In the genomic region with DNA sequence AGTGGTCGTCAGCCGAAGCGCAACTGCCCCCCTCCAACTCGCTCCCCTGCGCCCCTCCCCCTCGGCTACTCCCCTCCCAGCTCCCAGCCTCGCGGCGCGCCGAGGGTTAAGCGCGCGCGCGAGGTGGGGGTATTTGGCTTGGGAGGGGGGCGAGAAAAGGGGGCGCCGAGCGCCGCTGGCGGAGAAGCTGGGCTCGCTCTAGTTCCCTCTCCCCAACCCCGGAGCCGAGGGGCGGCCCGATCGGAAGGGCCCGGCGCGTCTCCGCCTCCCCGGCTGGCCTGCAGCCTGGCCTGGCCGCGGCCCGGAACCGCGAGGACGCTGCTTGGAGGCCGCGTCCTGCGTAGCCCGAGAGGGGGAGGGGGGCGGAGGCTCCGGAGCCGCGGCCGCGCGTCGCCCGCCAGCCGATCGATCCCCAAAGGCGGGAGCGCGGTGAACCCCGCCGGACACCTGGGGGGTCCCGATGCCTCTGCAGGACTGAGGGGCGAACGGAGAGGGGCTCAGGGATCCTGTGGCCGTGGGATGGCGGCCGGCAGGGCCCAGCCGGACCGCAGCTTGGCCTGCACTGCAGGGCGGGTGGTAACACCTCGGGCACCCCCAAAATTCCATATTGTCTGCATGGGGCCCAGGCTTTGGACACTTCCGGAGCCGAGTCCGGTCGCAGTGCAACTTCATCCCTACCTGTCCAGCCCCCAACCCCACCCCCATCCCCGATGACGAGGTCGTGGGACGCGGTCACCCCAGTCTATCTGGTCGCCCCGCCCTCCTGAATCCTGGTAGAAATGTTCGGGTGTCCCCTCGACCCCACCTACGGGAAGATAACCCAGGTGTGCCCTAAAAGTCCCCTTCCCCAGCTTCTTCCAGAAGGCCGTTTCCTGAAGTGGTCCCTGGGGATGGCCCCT, we compare ENCODE assay signal across 1 cellular context.
TF ChIP-seq lines count a peak whose summit lies in the region.

No MANE protein-coding gene starts in this region.

TF ChIP-seq in HepG2, 621 proteins besides CTCF, POLR2A, EP300 and RAD21 (continued from another document and continues in another):
- TF ChIP-seq, protein P1, sequence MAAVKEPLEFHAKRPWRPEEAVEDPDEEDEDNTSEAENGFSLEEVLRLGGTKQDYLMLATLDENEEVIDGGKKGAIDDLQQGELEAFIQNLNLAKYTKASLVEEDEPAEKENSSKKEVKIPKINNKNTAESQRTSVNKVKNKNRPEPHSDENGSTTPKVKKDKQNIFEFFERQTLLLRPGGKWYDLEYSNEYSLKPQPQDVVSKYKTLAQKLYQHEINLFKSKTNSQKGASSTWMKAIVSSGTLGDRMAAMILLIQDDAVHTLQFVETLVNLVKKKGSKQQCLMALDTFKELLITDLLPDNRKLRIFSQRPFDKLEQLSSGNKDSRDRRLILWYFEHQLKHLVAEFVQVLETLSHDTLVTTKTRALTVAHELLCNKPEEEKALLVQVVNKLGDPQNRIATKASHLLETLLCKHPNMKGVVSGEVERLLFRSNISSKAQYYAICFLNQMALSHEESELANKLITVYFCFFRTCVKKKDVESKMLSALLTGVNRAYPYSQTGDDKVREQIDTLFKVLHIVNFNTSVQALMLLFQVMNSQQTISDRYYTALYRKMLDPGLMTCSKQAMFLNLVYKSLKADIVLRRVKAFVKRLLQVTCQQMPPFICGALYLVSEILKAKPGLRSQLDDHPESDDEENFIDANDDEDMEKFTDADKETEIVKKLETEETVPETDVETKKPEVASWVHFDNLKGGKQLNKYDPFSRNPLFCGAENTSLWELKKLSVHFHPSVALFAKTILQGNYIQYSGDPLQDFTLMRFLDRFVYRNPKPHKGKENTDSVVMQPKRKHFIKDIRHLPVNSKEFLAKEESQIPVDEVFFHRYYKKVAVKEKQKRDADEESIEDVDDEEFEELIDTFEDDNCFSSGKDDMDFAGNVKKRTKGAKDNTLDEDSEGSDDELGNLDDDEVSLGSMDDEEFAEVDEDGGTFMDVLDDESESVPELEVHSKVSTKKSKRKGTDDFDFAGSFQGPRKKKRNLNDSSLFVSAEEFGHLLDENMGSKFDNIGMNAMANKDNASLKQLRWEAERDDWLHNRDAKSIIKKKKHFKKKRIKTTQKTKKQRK (IDR thresholded peaks at IDR 0.05; ENCODE audit: low read length) = no peak
- TF ChIP-seq ZNF652 (CRISPR knock-in tag; IDR thresholded peaks at IDR 0.05; ENCODE audit: borderline replicate concordance, low read depth) (peak; percentile 91), ZNF672 (CRISPR knock-in tag; IDR thresholded peaks at IDR 0.05) (0 out of 2 replicates have a peak, but pooled peaks have one; percentile 74), RXRA (CRISPR knock-in tag; IDR thresholded peaks at IDR 0.05) (peak; percentile 69), HHEX (CRISPR knock-in tag; IDR thresholded peaks at IDR 0.05) (no peak), ELF4 (CRISPR knock-in tag; IDR thresholded peaks at IDR 0.05; ENCODE audit: borderline replicate concordance) (0 out of 2 replicates have a peak, but pooled peaks have one; percentile 34), SRY (CRISPR knock-in tag; IDR thresholded peaks at IDR 0.05) (peak; percentile 86), ZNF382 (CRISPR knock-in tag; IDR thresholded peaks at IDR 0.05; ENCODE audit: borderline replicate concordance) (no peak), ZNF260 (CRISPR knock-in tag; IDR thresholded peaks at IDR 0.05; ENCODE audit: borderline replicate concordance, low read depth) (no peak), NFYB (CRISPR knock-in tag; IDR thresholded peaks at IDR 0.05) (no peak), GTF3A (CRISPR knock-in tag; conservative IDR thresholded peaks at IDR 0.05) (0 out of 2 replicates have a peak, but pooled peaks have one; percentile 80), ZNF615 (CRISPR knock-in tag; IDR thresholded peaks at IDR 0.05; ENCODE audit: borderline replicate concordance) (no peak), ZNF350 (CRISPR knock-in tag; IDR thresholded peaks at IDR 0.05; ENCODE audit: borderline replicate concordance, low read depth) (no peak), ZNF180 (CRISPR knock-in tag; IDR thresholded peaks at IDR 0.05; ENCODE audit: borderline replicate concordance, low read depth) (no peak), ZNF7 (CRISPR knock-in tag; IDR thresholded peaks at IDR 0.05) (no peak), RORA (CRISPR knock-in tag; IDR thresholded peaks at IDR 0.05) (no peak), ZNF136 (CRISPR knock-in tag; IDR thresholded peaks at IDR 0.05; ENCODE audit: low read depth) (no peak), ZNF709 (CRISPR knock-in tag; IDR thresholded peaks at IDR 0.05) (peak; percentile 92), ZNF616 (CRISPR knock-in tag; IDR thresholded peaks at IDR 0.05; ENCODE audit: low read depth) (peak; percentile 67; the same call in 1 of the 2 replicates), KDM5B (CRISPR knock-in tag; IDR thresholded peaks at IDR 0.05; ENCODE audit: borderline replicate concordance) (peak; percentile 81), TSC22D2 (CRISPR knock-in tag; IDR thresholded peaks at IDR 0.05; ENCODE audit: borderline replicate concordance) (0 out of 2 replicates have a peak, but pooled peaks have one; percentile 56), PCBP1 (IDR thresholded peaks at IDR 0.05; ENCODE audit: borderline replicate concordance, low read depth, low read length) (no peak; the same call in 1 of the 2 replicates), ZNF383 (CRISPR knock-in tag; IDR thresholded peaks at IDR 0.05; ENCODE audit: borderline replicate concordance) (peak; percentile 71; the same call in 1 of the 2 replicates), ZSCAN25 (CRISPR knock-in tag; IDR thresholded peaks at IDR 0.05) (peak; percentile 92; the same call in 1 of the 2 replicates), ZNF607 (CRISPR knock-in tag; IDR thresholded peaks at IDR 0.05; ENCODE audit: borderline replicate concordance) (peak; percentile 95), CBX2 (IDR thresholded peaks at IDR 0.05; ENCODE audit: low read depth, low read length) (no peak), CBX2 (CRISPR knock-in tag; IDR thresholded peaks at IDR 0.05; ENCODE audit: low read depth) (no peak; the same call in 1 of the 2 replicates), SP1 (IDR thresholded peaks at IDR 0.05) (no peak), SP1 (CRISPR knock-in tag; IDR thresholded peaks at IDR 0.05) (peak; percentile 42; the same call in 1 of the 2 replicates), MAFG (CRISPR knock-in tag; IDR thresholded peaks at IDR 0.05) (no peak), TGIF2 (CRISPR knock-in tag; IDR thresholded peaks at IDR 0.05) (peak; percentile 77; the same call in 1 of the 2 replicates), IKZF4 (CRISPR knock-in tag; IDR thresholded peaks at IDR 0.05; ENCODE audit: borderline replicate concordance, low read depth, not compliant biosample characterization) (no peak), SMC3 (IDR thresholded peaks at IDR 0.05; ENCODE audit: low read length) (no peak), ZNF562 (CRISPR knock-in tag; IDR thresholded peaks at IDR 0.05; ENCODE audit: borderline replicate concordance) (no peak)
- TF ChIP-seq, protein P2, sequence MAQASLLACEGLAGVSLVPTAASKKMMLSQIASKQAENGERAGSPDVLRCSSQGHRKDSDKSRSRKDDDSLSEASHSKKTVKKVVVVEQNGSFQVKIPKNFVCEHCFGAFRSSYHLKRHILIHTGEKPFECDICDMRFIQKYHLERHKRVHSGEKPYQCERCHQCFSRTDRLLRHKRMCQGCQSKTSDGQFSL (CRISPR knock-in tag; IDR thresholded peaks at IDR 0.05) = peak; percentile 69; the same call in 1 of the 2 replicates
- TF ChIP-seq, protein P3, sequence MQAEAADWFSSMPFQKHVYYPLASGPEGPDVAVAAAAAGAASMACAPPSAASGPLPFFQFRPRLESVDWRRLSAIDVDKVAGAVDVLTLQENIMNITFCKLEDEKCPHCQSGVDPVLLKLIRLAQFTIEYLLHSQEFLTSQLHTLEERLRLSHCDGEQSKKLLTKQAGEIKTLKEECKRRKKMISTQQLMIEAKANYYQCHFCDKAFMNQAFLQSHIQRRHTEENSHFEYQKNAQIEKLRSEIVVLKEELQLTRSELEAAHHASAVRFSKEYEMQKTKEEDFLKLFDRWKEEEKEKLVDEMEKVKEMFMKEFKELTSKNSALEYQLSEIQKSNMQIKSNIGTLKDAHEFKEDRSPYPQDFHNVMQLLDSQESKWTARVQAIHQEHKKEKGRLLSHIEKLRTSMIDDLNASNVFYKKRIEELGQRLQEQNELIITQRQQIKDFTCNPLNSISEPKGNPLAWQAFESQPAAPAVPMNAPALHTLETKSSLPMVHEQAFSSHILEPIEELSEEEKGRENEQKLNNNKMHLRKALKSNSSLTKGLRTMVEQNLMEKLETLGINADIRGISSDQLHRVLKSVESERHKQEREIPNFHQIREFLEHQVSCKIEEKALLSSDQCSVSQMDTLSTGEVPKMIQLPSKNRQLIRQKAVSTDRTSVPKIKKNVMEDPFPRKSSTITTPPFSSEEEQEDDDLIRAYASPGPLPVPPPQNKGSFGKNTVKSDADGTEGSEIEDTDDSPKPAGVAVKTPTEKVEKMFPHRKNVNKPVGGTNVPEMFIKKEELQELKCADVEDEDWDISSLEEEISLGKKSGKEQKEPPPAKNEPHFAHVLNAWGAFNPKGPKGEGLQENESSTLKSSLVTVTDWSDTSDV (CRISPR knock-in tag; IDR thresholded peaks at IDR 0.05) = peak; percentile 31; the same call in 1 of the 2 replicates
- TF ChIP-seq, protein P4, sequence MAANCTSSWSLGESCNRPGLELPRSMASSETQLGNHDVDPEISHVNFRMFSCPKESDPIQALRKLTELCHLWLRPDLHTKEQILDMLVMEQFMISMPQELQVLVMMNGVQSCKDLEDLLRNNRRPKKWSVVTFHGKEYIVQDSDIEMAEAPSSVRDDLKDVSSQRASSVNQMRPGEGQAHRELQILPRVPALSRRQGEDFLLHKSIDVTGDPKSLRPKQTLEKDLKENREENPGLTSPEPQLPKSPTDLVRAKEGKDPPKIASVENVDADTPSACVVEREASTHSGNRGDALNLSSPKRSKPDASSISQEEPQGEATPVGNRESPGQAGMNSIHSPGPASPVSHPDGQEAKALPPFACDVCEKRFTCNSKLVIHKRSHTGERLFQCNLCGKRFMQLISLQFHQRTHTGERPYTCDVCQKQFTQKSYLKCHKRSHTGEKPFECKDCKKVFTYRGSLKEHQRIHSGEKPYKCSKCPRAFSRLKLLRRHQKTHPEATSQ (CRISPR knock-in tag; IDR thresholded peaks at IDR 0.05; ENCODE audit: borderline replicate concordance) = 0 out of 2 replicates have a peak, but pooled peaks have one; percentile 50
- TF ChIP-seq, protein P5, sequence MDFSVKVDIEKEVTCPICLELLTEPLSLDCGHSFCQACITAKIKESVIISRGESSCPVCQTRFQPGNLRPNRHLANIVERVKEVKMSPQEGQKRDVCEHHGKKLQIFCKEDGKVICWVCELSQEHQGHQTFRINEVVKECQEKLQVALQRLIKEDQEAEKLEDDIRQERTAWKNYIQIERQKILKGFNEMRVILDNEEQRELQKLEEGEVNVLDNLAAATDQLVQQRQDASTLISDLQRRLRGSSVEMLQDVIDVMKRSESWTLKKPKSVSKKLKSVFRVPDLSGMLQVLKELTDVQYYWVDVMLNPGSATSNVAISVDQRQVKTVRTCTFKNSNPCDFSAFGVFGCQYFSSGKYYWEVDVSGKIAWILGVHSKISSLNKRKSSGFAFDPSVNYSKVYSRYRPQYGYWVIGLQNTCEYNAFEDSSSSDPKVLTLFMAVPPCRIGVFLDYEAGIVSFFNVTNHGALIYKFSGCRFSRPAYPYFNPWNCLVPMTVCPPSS (IDR thresholded peaks at IDR 0.05) = no peak
- TF ChIP-seq, protein P6, sequence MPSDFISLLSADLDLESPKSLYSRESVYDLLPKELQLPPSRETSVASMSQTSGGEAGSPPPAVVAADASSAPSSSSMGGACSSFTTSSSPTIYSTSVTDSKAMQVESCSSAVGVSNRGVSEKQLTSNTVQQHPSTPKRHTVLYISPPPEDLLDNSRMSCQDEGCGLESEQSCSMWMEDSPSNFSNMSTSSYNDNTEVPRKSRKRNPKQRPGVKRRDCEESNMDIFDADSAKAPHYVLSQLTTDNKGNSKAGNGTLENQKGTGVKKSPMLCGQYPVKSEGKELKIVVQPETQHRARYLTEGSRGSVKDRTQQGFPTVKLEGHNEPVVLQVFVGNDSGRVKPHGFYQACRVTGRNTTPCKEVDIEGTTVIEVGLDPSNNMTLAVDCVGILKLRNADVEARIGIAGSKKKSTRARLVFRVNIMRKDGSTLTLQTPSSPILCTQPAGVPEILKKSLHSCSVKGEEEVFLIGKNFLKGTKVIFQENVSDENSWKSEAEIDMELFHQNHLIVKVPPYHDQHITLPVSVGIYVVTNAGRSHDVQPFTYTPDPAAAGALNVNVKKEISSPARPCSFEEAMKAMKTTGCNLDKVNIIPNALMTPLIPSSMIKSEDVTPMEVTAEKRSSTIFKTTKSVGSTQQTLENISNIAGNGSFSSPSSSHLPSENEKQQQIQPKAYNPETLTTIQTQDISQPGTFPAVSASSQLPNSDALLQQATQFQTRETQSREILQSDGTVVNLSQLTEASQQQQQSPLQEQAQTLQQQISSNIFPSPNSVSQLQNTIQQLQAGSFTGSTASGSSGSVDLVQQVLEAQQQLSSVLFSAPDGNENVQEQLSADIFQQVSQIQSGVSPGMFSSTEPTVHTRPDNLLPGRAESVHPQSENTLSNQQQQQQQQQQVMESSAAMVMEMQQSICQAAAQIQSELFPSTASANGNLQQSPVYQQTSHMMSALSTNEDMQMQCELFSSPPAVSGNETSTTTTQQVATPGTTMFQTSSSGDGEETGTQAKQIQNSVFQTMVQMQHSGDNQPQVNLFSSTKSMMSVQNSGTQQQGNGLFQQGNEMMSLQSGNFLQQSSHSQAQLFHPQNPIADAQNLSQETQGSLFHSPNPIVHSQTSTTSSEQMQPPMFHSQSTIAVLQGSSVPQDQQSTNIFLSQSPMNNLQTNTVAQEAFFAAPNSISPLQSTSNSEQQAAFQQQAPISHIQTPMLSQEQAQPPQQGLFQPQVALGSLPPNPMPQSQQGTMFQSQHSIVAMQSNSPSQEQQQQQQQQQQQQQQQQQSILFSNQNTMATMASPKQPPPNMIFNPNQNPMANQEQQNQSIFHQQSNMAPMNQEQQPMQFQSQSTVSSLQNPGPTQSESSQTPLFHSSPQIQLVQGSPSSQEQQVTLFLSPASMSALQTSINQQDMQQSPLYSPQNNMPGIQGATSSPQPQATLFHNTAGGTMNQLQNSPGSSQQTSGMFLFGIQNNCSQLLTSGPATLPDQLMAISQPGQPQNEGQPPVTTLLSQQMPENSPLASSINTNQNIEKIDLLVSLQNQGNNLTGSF (CRISPR knock-in tag; IDR thresholded peaks at IDR 0.05) = no peak
- TF ChIP-seq, protein P7, sequence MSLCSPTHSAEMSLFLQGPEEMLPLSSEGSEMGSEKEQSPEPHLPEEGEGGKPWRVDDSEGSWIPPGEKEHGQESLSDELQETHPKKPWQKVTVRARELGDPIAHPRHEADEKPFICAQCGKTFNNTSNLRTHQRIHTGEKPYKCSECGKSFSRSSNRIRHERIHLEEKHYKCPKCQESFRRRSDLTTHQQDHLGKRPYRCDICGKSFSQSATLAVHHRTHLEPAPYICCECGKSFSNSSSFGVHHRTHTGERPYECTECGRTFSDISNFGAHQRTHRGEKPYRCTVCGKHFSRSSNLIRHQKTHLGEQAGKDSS (CRISPR knock-in tag; IDR thresholded peaks at IDR 0.05; ENCODE audit: borderline replicate concordance, low read depth) = peak; percentile 79; the same call in 1 of the 2 replicates
